In the genomic region with DNA sequence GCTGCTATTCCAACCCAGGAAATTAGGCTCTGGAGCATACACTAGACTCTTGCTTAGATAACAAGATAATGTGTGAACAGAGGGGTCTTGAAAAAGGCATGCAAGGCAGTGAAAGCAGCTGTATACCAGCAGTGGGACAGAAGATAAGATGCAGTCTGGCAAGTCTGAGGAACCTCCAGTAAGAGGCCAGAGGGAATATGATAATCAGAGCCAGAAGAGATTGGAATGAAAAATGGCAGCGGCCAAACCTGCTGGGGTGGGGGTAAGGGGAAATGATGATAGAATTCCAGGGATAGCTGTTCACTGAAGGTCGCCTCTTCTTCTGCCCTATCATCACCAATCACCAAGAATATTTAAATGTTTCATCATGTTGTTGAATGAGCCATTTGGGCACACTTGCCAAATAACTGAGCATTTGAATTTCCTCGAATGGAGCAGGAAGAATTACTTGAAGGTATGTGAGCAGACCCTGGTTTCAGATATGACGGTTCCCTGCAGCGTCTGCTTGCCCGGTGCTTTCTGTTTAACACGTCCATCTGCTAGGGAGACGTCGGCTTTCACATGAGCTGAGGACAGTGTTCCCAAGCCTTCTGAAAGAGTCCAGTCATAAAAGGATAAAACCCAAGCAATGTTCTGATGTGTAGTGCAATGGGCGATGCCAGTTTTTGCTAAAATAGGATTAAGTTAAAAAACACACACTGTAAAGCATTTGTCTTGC, we compare ENCODE assay signal across 15 cellular contexts.
DNase-seq lines count a peak whose midpoint lies in the region; TF ChIP-seq lines count a peak whose summit lies in the region.
"Had no signal": no experiment of that assay in that cellular context is flagged by ENCODE, and none has a peak within 500 bp of the region (broad histone marks: within the 10 kb centered on the region; RNA-seq: fewer than 3 reads in every experiment).

No MANE protein-coding gene starts in this region.

- no peak overlapping the region for H3K18ac ChIP-seq in mesenchymal stem cell (ENCODE audit: low read depth in 1 of 2, low read length in 2 of 2)

- H3K27me3 ChIP-seq in HAP-1 (ENCODE audit: low read depth) (no peaks in the 10 kb centered on the region; the same call in 1 of the 2 replicates), iPS-15b (ENCODE audit: control insufficient read depth, insufficient read depth, low read length) (no peaks in the 10 kb centered on the region), mesenchymal stem cell (ENCODE audit: control insufficient read depth in 1 of 2, insufficient read depth in 1 of 2, low read length in 2 of 2) (peaks cover 0 to 12% of the 10 kb centered on the region in 2 experiments)
- no peaks in the 10 kb centered on the region for H3K27me3 ChIP-seq in effector memory CD4-positive, alpha-beta T cell (replicated peaks; ENCODE audit: control insufficient read depth, insufficient read depth, low read length, poor library complexity, severe bottlenecking)
- H3K27me3 ChIP-seq: left lung, SJSA1, testis had no signal

- no peak overlapping the region for H4K91ac ChIP-seq in mesenchymal stem cell (ENCODE audit: low read length)

- H2BK15ac ChIP-seq in mesenchymal stem cell (ENCODE audit: low read depth, poor library complexity, severe bottlenecking), result no peak overlapping the region

- no peak overlapping the region for H3K4me2 ChIP-seq in mesenchymal stem cell (ENCODE audit: low read length, poor library complexity, severe bottlenecking)

- no peak overlapping the region for H3K4me3 ChIP-seq in HAP-1
- H3K4me3 ChIP-seq in SK-N-MC, result peak overlapping the region; percentile 35; the same call in 1 of the 2 replicates
- peak overlapping the region; percentile 16 for H3K4me3 ChIP-seq in iPS-15b (ENCODE audit: low read depth, low read length)
- H3K4me3 ChIP-seq in retinal pigment epithelial cell (ENCODE audit: low read length), result peak overlapping the region; percentile 23
- peak overlapping the region in 1 of 2 experiments; percentile 56 for H3K4me3 ChIP-seq in mesenchymal stem cell (ENCODE audit: insufficient read depth in 1 of 2, low read depth in 1 of 2, low read length in 2 of 2)
- no peak overlapping the region for H3K4me3 ChIP-seq in effector memory CD4-positive, alpha-beta T cell (ENCODE audit: insufficient read depth, low read depth, low read length, poor library complexity, severe bottlenecking)
- H3K4me3 ChIP-seq: left lung, SJSA1, testis had no signal

- no peak overlapping the region for H2AK5ac ChIP-seq in mesenchymal stem cell (ENCODE audit: low read length, severe bottlenecking)

- no peak overlapping the region for H3K23ac ChIP-seq in mesenchymal stem cell (ENCODE audit: low read length in 2 of 2)

- no peaks in the 10 kb centered on the region for H3K79me1 ChIP-seq in mesenchymal stem cell (replicated peaks; ENCODE audit: low read length, poor library complexity, severe bottlenecking)

- no peak overlapping the region for H2BK5ac ChIP-seq in mesenchymal stem cell (ENCODE audit: low read depth, low read length, poor library complexity, severe bottlenecking)

- no peak overlapping the region for H4K8ac ChIP-seq in mesenchymal stem cell (ENCODE audit: low read length)

- no peak overlapping the region for H3K4ac ChIP-seq in mesenchymal stem cell (ENCODE audit: low read depth in 1 of 2, low read length in 2 of 2)

- H3K36me3 ChIP-seq in HAP-1 (replicated peaks) (no peaks in the 10 kb centered on the region), SK-N-MC (ENCODE audit: insufficient read depth, low read length) (no peaks in the 10 kb centered on the region), iPS-15b (ENCODE audit: control insufficient read depth, insufficient read depth, low read length) (no peaks in the 10 kb centered on the region), mesenchymal stem cell (ENCODE audit: control insufficient read depth in 1 of 2, insufficient read depth in 2 of 2, low read depth in 1 of 2, low read length in 2 of 2) (no peaks in the 10 kb centered on the region)
- H3K36me3 ChIP-seq in effector memory CD4-positive, alpha-beta T cell (ENCODE audit: control insufficient read depth, insufficient read depth, low read length), result no peaks in the 10 kb centered on the region
- H3K36me3 ChIP-seq: left lung, SJSA1 had no signal

- no peak overlapping the region for H3K14ac ChIP-seq in mesenchymal stem cell (ENCODE audit: low read length in 2 of 2)

- H3K9ac ChIP-seq in SK-N-MC (ENCODE audit: insufficient read length) (no peak overlapping the region), iPS-15b (ENCODE audit: low read depth, low read length) (peak overlapping the region; percentile 14), mesenchymal stem cell (ENCODE audit: low read length) (no peak overlapping the region)

- H2BK12ac ChIP-seq in mesenchymal stem cell (ENCODE audit: low read length in 2 of 2), result no peak overlapping the region

- no peak for TF ChIP-seq CTCF in retinal pigment epithelial cell (conservative IDR thresholded peaks at IDR 0.05; ENCODE audit: low read depth, low read length)

- peaks cover 18% of the 10 kb centered on the region for H3K4me1 ChIP-seq in HAP-1
- H3K4me1 ChIP-seq in iPS-15b (ENCODE audit: control insufficient read depth, insufficient read depth, low read length), result peaks cover 31% of the 10 kb centered on the region
- H3K4me1 ChIP-seq in mesenchymal stem cell (ENCODE audit: control insufficient read depth, insufficient read depth, low read depth, low read length), result no peaks in the 10 kb centered on the region
- H3K4me1 ChIP-seq in effector memory CD4-positive, alpha-beta T cell (ENCODE audit: control insufficient read depth, insufficient read depth, low read length, poor library complexity, severe bottlenecking), result no peaks in the 10 kb centered on the region
- H3K4me1 ChIP-seq: left lung had no signal

- H2BK120ac ChIP-seq in mesenchymal stem cell (ENCODE audit: low read depth, low read length), result no peak overlapping the region

- H3K9me3 ChIP-seq in HAP-1, result no peaks in the 10 kb centered on the region
- H3K9me3 ChIP-seq in SK-N-MC (ENCODE audit: low read depth, low read length), result no peaks in the 10 kb centered on the region
- H3K9me3 ChIP-seq in iPS-15b (ENCODE audit: control insufficient read depth, insufficient read depth, low read length), result peaks cover 11% of the 10 kb centered on the region
- no peaks in the 10 kb centered on the region for H3K9me3 ChIP-seq in mesenchymal stem cell (ENCODE audit: control insufficient read depth, low read length)
- no peaks in the 10 kb centered on the region for H3K9me3 ChIP-seq in effector memory CD4-positive, alpha-beta T cell (ENCODE audit: control insufficient read depth, low read length)
- H3K9me3 ChIP-seq: SJSA1, testis had no signal

- peak overlapping the region; percentile 72 for H3K27ac ChIP-seq in SK-N-MC
- H3K27ac ChIP-seq in mesenchymal stem cell (ENCODE audit: low read length, poor library complexity, severe bottlenecking), result no peak overlapping the region
- H3K27ac ChIP-seq in effector memory CD4-positive, alpha-beta T cell (ENCODE audit: insufficient read depth, low read length, poor library complexity, severe bottlenecking), result no peak overlapping the region
- H3K27ac ChIP-seq: left lung, SJSA1, testis had no signal

- H2AFZ ChIP-seq in mesenchymal stem cell (ENCODE audit: low read depth, low read length), result no peak overlapping the region

- WGBS in mesenchymal stem cell, result 51% methylated on average over 7 of the region's 10 CpGs

- DNase-seq in HAP-1 (ENCODE audit: low spot score in 2 of 2), result peak; percentile 8 to 10
- DNase-seq in SK-N-MC (ENCODE audit: low read depth, low spot score), result no peak
- no peak for DNase-seq in retinal pigment epithelial cell (ENCODE audit: low read depth)
- no peak for DNase-seq in mesenchymal stem cell
- no peak for DNase-seq in NCI-H2107 (lab: John Stamatoyannopoulos, UW)
- DNase-seq in effector memory CD4-positive, alpha-beta T cell, result no peak
- DNase-seq: AML-193; Calu3; effector CD8-positive, alpha-beta T cell; KG1; left lung; small intestine; testis had no signal

- in situ Hi-C loops in HAP-1 (cut with MboI; ENCODE audit: low sequenced_read_pairs), result no loop called here

Comparison
In these comparisons a context has a peak if more than half of its experiments do, and no peak if none do; other contexts are left out.
1. DNase-seq: peak in HAP-1 (2 of 2); none in SK-N-MC (single experiment), retinal pigment epithelial cell (single experiment), mesenchymal stem cell (single experiment), NCI-H2107 (single experiment) and effector memory CD4-positive, alpha-beta T cell (0 of 3).
2. H3K4me3 ChIP-seq: peak in SK-N-MC (single experiment), iPS-15b (single experiment) and retinal pigment epithelial cell (single experiment); none in HAP-1 (single experiment) and effector memory CD4-positive, alpha-beta T cell (single experiment).